In the genomic region with DNA sequence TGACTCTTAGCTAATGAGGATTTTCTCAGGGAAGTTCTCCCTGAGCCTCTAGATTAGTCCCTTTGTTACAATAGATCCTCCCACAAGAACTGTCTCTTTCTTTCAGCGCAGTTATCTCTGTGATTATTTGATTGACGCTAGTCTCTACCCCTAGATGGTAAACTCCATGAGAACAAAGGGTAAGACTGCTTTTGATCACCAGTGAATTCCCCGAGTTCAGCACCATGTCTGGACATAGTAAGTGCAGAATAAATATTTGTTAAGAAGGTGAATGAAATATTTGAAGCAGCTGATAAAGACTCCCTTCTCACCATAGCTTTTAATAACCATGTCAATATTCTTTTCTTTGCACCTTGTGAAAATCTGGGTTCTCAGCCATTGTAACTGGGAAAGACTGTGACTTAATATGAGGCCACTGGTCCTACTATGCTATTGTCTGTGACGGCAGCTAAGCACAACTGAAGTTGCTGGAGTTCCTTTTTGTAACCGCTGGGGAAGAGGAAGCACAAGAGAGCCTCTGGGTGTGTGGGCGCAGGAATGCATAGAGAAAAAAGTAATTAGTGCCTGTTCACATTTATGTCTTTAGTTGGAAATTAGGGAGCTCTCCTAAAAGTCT, we compare ENCODE assay signal across 12 cellular contexts.
DNase-seq lines count a peak whose midpoint lies in the region; ATAC-seq and TF ChIP-seq lines count a peak whose summit lies in the region.
"Had no signal": no experiment of that assay in that cellular context is flagged by ENCODE, and none has a peak within 500 bp of the region (broad histone marks: within the 10 kb centered on the region; RNA-seq: fewer than 3 reads in every experiment).

No MANE protein-coding gene starts in this region.

- peak overlapping the region; percentile 72 for H3K27ac Mint-ChIP-seq in MCF 10A (ENCODE audit: low read depth, unreplicated experiment)

- no peak for TF ChIP-seq EP300 in stomach (IDR thresholded peaks at IDR 0.05)

- no peak for ATAC-seq in HG03095 (IDR thresholded peaks at IDR 0.05; ENCODE audit: unreplicated experiment)
- ATAC-seq: stimulated activated naive CD8-positive, alpha-beta T cell treated with anti-CD3 and anti-CD28 coated beads, Interleukin-15, Interleukin-2, amounts not matched to agents 100 U/mL and 50 U/mL, for 24 hours had no signal

- H3K4me1 ChIP-seq in breast epithelium (peaks cover 0 to 8% of the 10 kb centered on the region in 2 donors), SJCRH30 (peaks cover 19% of the 10 kb centered on the region), stomach (peaks cover 0 to 42% (median 11%) of the 10 kb centered on the region in 4 donors)

- WGBS in stomach, 5 donors: 30 to 53% (median 37%) methylated on average over 6 of the region's 6 CpGs

- H3K4me1 Mint-ChIP-seq in MCF 10A (ENCODE audit: insufficient read depth, unreplicated experiment): peaks cover 15% of the 10 kb centered on the region

- DNase-seq in MCF 10A (ENCODE audit: unreplicated experiment) (no peak), breast epithelium (ENCODE audit: low spot score in 2 of 2) (no peak), SJCRH30 (peak; percentile 10 to 49), epithelial cell of prostate (ENCODE audit: low read depth, low spot score) (no peak), stomach (no peak), NCI-H1694 (lab: John Stamatoyannopoulos, UW) (no peak)
- DNase-seq in activated CD8-positive, alpha-beta memory T cell treated with anti-CD3 and anti-CD28 coated beads for 24 hours: no peak
- DNase-seq: activated T-cell treated with anti-CD3 and anti-CD28 coated beads for 4 hours; stimulated activated naive CD8-positive, alpha-beta T cell treated with anti-CD3 and anti-CD28 coated beads, Interleukin-15, Interleukin-2, amounts not matched to agents 100 U/mL and 50 U/mL, for 24 hours had no signal

- TF ChIP-seq POLR2A in breast epithelium (IDR thresholded peaks at IDR 0.05): no peak
- TF ChIP-seq POLR2A in stomach (IDR thresholded peaks at IDR 0.05): no peak

- H3K27me3 Mint-ChIP-seq in MCF 10A (ENCODE audit: insufficient read depth, unreplicated experiment): no peaks in the 10 kb centered on the region

- no TSS peak for BruUV-seq in MCF 10A (replicated peaks; lab: Mats Ljungman, UMichigan)

- CTCF ChIA-PET in MCF 10A (lab: Yijun Ruan, JAX): interaction anchor here (0.5 to 5.5 kb wide), 39 partner anchors 8 to 416 kb away, joined by 3 to 106 read pairs (median 10); no protein-coding TSS in a partner anchor

- intact Hi-C loops in MCF 10A (cut with micrococcal nuclease): loop anchor here (5.0 kb wide), 1 partner anchor 732 kb away; no protein-coding TSS in a partner anchor
- intact Hi-C loops in breast epithelium (cut with DNase I; ENCODE audit: low total_unique reads): no loop called here
- intact Hi-C loops in stomach (cut with DNase I; ENCODE audit: low total_unique reads): loop anchor here (5.0 to 10.0 kb wide), 2 partner anchors 50 to 382 kb away; no protein-coding TSS in a partner anchor

- H3K4me3 ChIP-seq in breast epithelium (no peak overlapping the region), SJCRH30 (no peak overlapping the region), stomach (no peak overlapping the region)
- H3K4me3 ChIP-seq: HAP-1 had no signal

- TF ChIP-seq CTCF in MCF 10A (IDR thresholded peaks at IDR 0.05; ENCODE audit: unreplicated experiment): no peak
- TF ChIP-seq CTCF in breast epithelium (IDR thresholded peaks at IDR 0.05): peak in 1 of 3 donors; percentile 33
- no peak for TF ChIP-seq CTCF in stomach (IDR thresholded peaks at IDR 0.05)

- no peaks in the 10 kb centered on the region for H3K27me3 ChIP-seq in breast epithelium
- no peaks in the 10 kb centered on the region for H3K27me3 ChIP-seq in SJCRH30
- no peaks in the 10 kb centered on the region for H3K27me3 ChIP-seq in stomach

- no peak overlapping the region for H3K4me3 Mint-ChIP-seq in MCF 10A (ENCODE audit: unreplicated experiment)

- no peaks in the 10 kb centered on the region for H3K9me3 Mint-ChIP-seq in MCF 10A (ENCODE audit: unreplicated experiment)

- H3K27ac ChIP-seq in breast epithelium: peak overlapping the region in 1 of 2 donors; percentile 75
- H3K27ac ChIP-seq in SJCRH30: peak overlapping the region; percentile 71
- H3K27ac ChIP-seq in epithelial cell of prostate: peak overlapping the region; percentile 94
- peak overlapping the region in 3 of 5 donors; percentile 36 to 85 (median 37) for H3K27ac ChIP-seq in stomach
- H3K27ac ChIP-seq: KMS-11 had no signal

- H3K9me3 ChIP-seq in breast epithelium (no peaks in the 10 kb centered on the region), SJCRH30 (replicated peaks) (no peaks in the 10 kb centered on the region; the same call in 1 of the 2 replicates), stomach (no peaks in the 10 kb centered on the region)

- POLR2A ChIA-PET in MCF 10A (lab: Yijun Ruan, JAX): interaction anchor here (0.6 to 5.9 kb wide), 23 partner anchors 10 to 419 kb away, joined by 3 to 127 read pairs (median 6); a partner anchor contains a TSS

- H3K36me3 ChIP-seq in breast epithelium: no peaks in the 10 kb centered on the region
- H3K36me3 ChIP-seq in SJCRH30: no peaks in the 10 kb centered on the region
- no peaks in the 10 kb centered on the region for H3K36me3 ChIP-seq in stomach
- H3K36me3 ChIP-seq: HAP-1 had no signal

- H3K36me3 Mint-ChIP-seq in MCF 10A (ENCODE audit: insufficient read depth, unreplicated experiment): no peaks in the 10 kb centered on the region

Comparison
In these comparisons a context has a peak if more than half of its experiments do, and no peak if none do; other contexts are left out.
1. DNase-seq: peak in SJCRH30 (2 of 2); none in MCF 10A (single experiment), breast epithelium (0 of 2), epithelial cell of prostate (single experiment), stomach (single experiment), activated CD8-positive, alpha-beta memory T cell treated with anti-CD3 and anti-CD28 coated beads for 24 hours (single experiment) and NCI-H1694 (single experiment).